Comparison of ENCODE assay signal across 17 cellular contexts in genomic region chr2:10814142-10814541, GRCh38. TPM values are rescaled to one million over a fixed set of nuclear protein-coding genes. Genes with fewer than 3 reads are reported as not detected.
DNase-seq lines count a peak whose midpoint lies in the region; ATAC-seq and TF ChIP-seq lines count a peak whose summit lies in the region.
"Had no signal": no experiment of that assay in that cellular context is flagged by ENCODE, and none has a peak within 500 bp of the region (broad histone marks: within the 10 kb centered on the region; RNA-seq: fewer than 3 reads in every experiment).

No MANE protein-coding gene starts in this region.

- WGBS in spleen, 5 donors, result 64 to 74% (median 69%) methylated on average over 9 to 10 of the region's 10 CpGs

- ATAC-seq in WTC11, result no peak
- ATAC-seq: left lung had no signal

- no peak overlapping the region for H3K4me3 ChIP-seq in spleen
- H3K4me3 ChIP-seq: tibial nerve had no signal

- no peak for DNase-seq in activated naive CD4-positive, alpha-beta T cell (lab: John Stamatoyannopoulos, UW)
- DNase-seq in WTC11 (ENCODE audit: low spot score) (no peak), left kidney (ENCODE audit: low read depth, low spot score) (peak; percentile 15), spleen (peak; percentile 69), HK-2 (ENCODE audit: unreplicated experiment) (no peak), HT-29 (ENCODE audit: low spot score) (no peak), HUDEP-2 (lab: John Stamatoyannopoulos, UW; ENCODE audit: unreplicated experiment in 76 of 76) (no peak)
- DNase-seq: activated CD4-positive, alpha-beta memory T cell treated with anti-CD3 and anti-CD28 coated beads, Interleukin-2, amount 10 ng/mL, durations not matched to agents 7 days and 5 days; activated naive CD4-positive, alpha-beta T cell treated with anti-CD3 and anti-CD28 coated beads for 36 hours; cerebellar nuclear complex; left lung; NCI-H1417 treated with DMSO at 0.1 percent for 48 hours; NCI-H510A treated with DMSO at 0.1 percent for 48 hours had no signal

- H3K9me3 Mint-ChIP-seq in activated naive CD4-positive, alpha-beta T cell treated with anti-CD3 and anti-CD28 coated beads, Interleukin-2, amount 50 U/mL, for 24 hours, result no peaks in the 10 kb centered on the region
- no peaks in the 10 kb centered on the region for H3K9me3 Mint-ChIP-seq in WTC11
- H3K9me3 Mint-ChIP-seq: activated CD4-positive, alpha-beta memory T cell treated with anti-CD3 and anti-CD28 coated beads, Interleukin-2, amount 10 ng/mL, durations not matched to agents 7 days and 5 days; activated naive CD4-positive, alpha-beta T cell treated with anti-CD3 and anti-CD28 coated beads for 36 hours; T-helper 1 cell treated with Interleukin-12 subunit alpha and Interleukin-12 subunit beta and Interleukin-4 antibody, amounts not matched to agents 30 μg/mL and 1 μg/mL, for 36 hours had no signal

- peaks cover 28 to 54% (median 37%) of the 10 kb centered on the region in 6 donors for H3K4me1 ChIP-seq in spleen

- no peaks in the 10 kb centered on the region for H3K27me3 ChIP-seq in spleen (replicated peaks in 1 of 7)
- H3K27me3 ChIP-seq: left lung, tibial nerve had no signal

- H3K4me1 Mint-ChIP-seq in activated naive CD4-positive, alpha-beta T cell treated with anti-CD3 and anti-CD28 coated beads, Interleukin-2, amount 50 U/mL, for 24 hours, result peaks cover 21% of the 10 kb centered on the region
- H3K4me1 Mint-ChIP-seq in WTC11, result peaks cover 34% of the 10 kb centered on the region

- peak overlapping the region in 6 of 8 donors; percentile 0 to 62 (median 30) for H3K27ac ChIP-seq in spleen
- H3K27ac ChIP-seq: left lung, parathyroid adenoma had no signal

- peaks cover 0 to 1% (median 0%) of the 10 kb centered on the region in 6 donors for H3K36me3 ChIP-seq in spleen
- H3K36me3 ChIP-seq: left lung, tibial nerve had no signal

- H3K27ac Mint-ChIP-seq in activated naive CD4-positive, alpha-beta T cell treated with anti-CD3 and anti-CD28 coated beads, Interleukin-2, amount 50 U/mL, for 24 hours, result peak overlapping the region; percentile 79
- H3K27ac Mint-ChIP-seq in WTC11, result peak overlapping the region; percentile 96
- H3K27ac Mint-ChIP-seq: activated CD4-positive, alpha-beta memory T cell treated with anti-CD3 and anti-CD28 coated beads, Interleukin-2, amount 10 ng/mL, durations not matched to agents 7 days and 5 days; activated naive CD4-positive, alpha-beta T cell treated with anti-CD3 and anti-CD28 coated beads for 36 hours; T-helper 1 cell treated with Interleukin-12 subunit alpha and Interleukin-12 subunit beta and Interleukin-4 antibody, amounts not matched to agents 30 μg/mL and 1 μg/mL, for 36 hours had no signal

- TF ChIP-seq CTCF in WTC11 (IDR thresholded peaks at IDR 0.05), result no peak
- no peak for TF ChIP-seq CTCF in spleen (IDR thresholded peaks at IDR 0.05 in 8 of 11, conservative IDR thresholded peaks at IDR 0.05 in 3 of 11)

- peak overlapping the region; percentile 64 for H3K4me3 Mint-ChIP-seq in activated naive CD4-positive, alpha-beta T cell treated with anti-CD3 and anti-CD28 coated beads, Interleukin-2, amount 50 U/mL, for 24 hours
- H3K4me3 Mint-ChIP-seq in WTC11, result peak overlapping the region; percentile 47
- H3K4me3 Mint-ChIP-seq: T-helper 1 cell treated with Interleukin-12 subunit alpha and Interleukin-12 subunit beta and Interleukin-4 antibody, amounts not matched to agents 30 μg/mL and 1 μg/mL, for 36 hours had no signal

- CTCF ChIA-PET in WTC11 (lab: Charles Lee), result interaction anchor here (0.9 to 2.4 kb wide), 8 partner anchors 16 to 319 kb away, joined by 3 to 8 read pairs (median 6); a partner anchor contains a TSS

- peaks cover 5% of the 10 kb centered on the region for H3K36me3 Mint-ChIP-seq in activated naive CD4-positive, alpha-beta T cell treated with anti-CD3 and anti-CD28 coated beads, Interleukin-2, amount 50 U/mL, for 24 hours
- 0 out of 2 replicates have a peak, but pooled peaks cover 3% of the 10 kb centered on the region for H3K36me3 Mint-ChIP-seq in WTC11

- intact Hi-C loops in spleen (cut with DNase I; ENCODE audit: low total_unique reads), result no loop called here

- POLR2A ChIA-PET in WTC11 (lab: Charles Lee), result no interaction called here

- TF ChIP-seq POLR2A in spleen (IDR thresholded peaks at IDR 0.05), result no peak

- H3K9me3 ChIP-seq in spleen, result no peaks in the 10 kb centered on the region
- H3K9me3 ChIP-seq: left lung, tibial nerve had no signal

- no peaks in the 10 kb centered on the region for H3K27me3 Mint-ChIP-seq in activated naive CD4-positive, alpha-beta T cell treated with anti-CD3 and anti-CD28 coated beads, Interleukin-2, amount 50 U/mL, for 24 hours
- H3K27me3 Mint-ChIP-seq in WTC11 (ENCODE audit: low read depth), result no peaks in the 10 kb centered on the region

TF ChIP-seq in WTC11, 78 proteins besides CTCF, POLR2A, EP300 and RAD21 (continues in another document):
- TF ChIP-seq ZMAT4 (CRISPR knock-in tag; IDR thresholded peaks at IDR 0.05) (no peak), ZNF317 (CRISPR knock-in tag; IDR thresholded peaks at IDR 0.05; ENCODE audit: borderline replicate concordance, low read depth) (no peak), STAT6 (CRISPR knock-in tag; conservative IDR thresholded peaks at IDR 0.05; ENCODE audit: low read depth) (no peak), ZBTB43 (CRISPR knock-in tag; IDR thresholded peaks at IDR 0.05) (no peak), ZNF671 (CRISPR knock-in tag; IDR thresholded peaks at IDR 0.05) (no peak), CREB1 (CRISPR knock-in tag; IDR thresholded peaks at IDR 0.05) (no peak), EMX1 (CRISPR knock-in tag; IDR thresholded peaks at IDR 0.05) (no peak), ZNF232 (CRISPR knock-in tag; IDR thresholded peaks at IDR 0.05) (no peak), NR2C2 (CRISPR knock-in tag; IDR thresholded peaks at IDR 0.05) (no peak), ZNF416 (CRISPR knock-in tag; IDR thresholded peaks at IDR 0.05) (no peak), PRDM15 (CRISPR knock-in tag; IDR thresholded peaks at IDR 0.05) (no peak), ZNF423 (CRISPR knock-in tag; IDR thresholded peaks at IDR 0.05) (no peak), GABPB1 (CRISPR knock-in tag; IDR thresholded peaks at IDR 0.05) (no peak)

RNA-seq across cellular contexts. Expression of gene PDIA6, which starts 1.6 kb away (rescaled TPM):
- total RNA-seq in WTC11 (2021), result 331 to 344 TPM (median 340 TPM) in 3 replicates
- total RNA-seq in spleen, result 100 to 1,000 TPM; 100 to 164 (median 131) TPM
- 10 to 100 TPM; 29.7 to 60.5 (median 56.0) TPM for polyA plus RNA-seq in spleen
- 193 and 206 TPM in 2 replicates for total RNA-seq in HT-29 (2014; rRNA removed; shearing (Covaris generic))

Comparison
In these comparisons a context has a peak if more than half of its experiments do, and no peak if none do; other contexts are left out.
1. DNase-seq: peak in left kidney (single experiment) and spleen (single experiment); none in activated naive CD4-positive, alpha-beta T cell (0 of 4), WTC11 (single experiment), HK-2 (single experiment), HT-29 (single experiment) and HUDEP-2 (0 of 76).